23 cellular contexts compared by ENCODE assay signal in genomic region chr10:17092986-17093803, GRCh38.
"Had no signal": no experiment of that assay in that cellular context is flagged by ENCODE, and none has a peak within 500 bp of the region (broad histone marks: within the 10 kb centered on the region; RNA-seq: fewer than 3 reads in every experiment).

No MANE protein-coding gene starts in this region.

- H3K27me3 Mint-ChIP-seq: activated CD8-positive, alpha-beta memory T cell treated with anti-CD3 and anti-CD28 coated beads, Interleukin-2, amount 10 ng/mL, durations not matched to agents 7 days and 5 days; activated naive CD8-positive, alpha-beta T cell treated with anti-CD3 and anti-CD28 coated beads, Interleukin-2, amount 50 U/mL, for 24 hours; central memory CD8-positive, alpha-beta T cell; stimulated activated memory B cell treated with anti-CD40 and anti-IgM and Interleukin-4, amounts not matched to agents 10 μg/mL and 1 μg/mL and 100 μg/mL, for 72 hours; type B pancreatic cell had no signal

- H3K9me3 ChIP-seq: colonic mucosa, esophagus squamous epithelium, lower lobe of right lung, testis had no signal

- H3K4me3 ChIP-seq: colonic mucosa, esophagus squamous epithelium, lower lobe of right lung, sigmoid colon, spleen, testis had no signal

- H3K4me1 ChIP-seq: colonic mucosa, esophagus squamous epithelium, lower lobe of right lung, parathyroid adenoma, sigmoid colon, spleen, testis had no signal

- H3K9me3 Mint-ChIP-seq: central memory CD8-positive, alpha-beta T cell had no signal

- DNase-seq: activated CD4-positive, alpha-beta T cell treated with anti-CD3 and anti-CD28 coated beads, Interleukin-2, amount 50 U/mL, for 48 hours; activated CD8-positive, alpha-beta memory T cell treated with anti-CD3 and anti-CD28 coated beads, Interleukin-2, amount 10 ng/mL, durations not matched to agents 7 days and 5 days; activated naive CD4-positive, alpha-beta T cell treated with anti-CD3 and anti-CD28 coated beads for 36 hours; activated naive CD8-positive, alpha-beta T cell treated with anti-CD3 and anti-CD28 coated beads, Interleukin-2, amount 50 U/mL, for 24 hours; activated T-cell treated with anti-CD3 and anti-CD28 coated beads, Interleukin-2, amount 50 U/mL, for 1 hour; anterior cingulate cortex; brain microvascular endothelial cell; colonic mucosa; esophagus squamous epithelium; foreskin fibroblast; hypothalamus; islet precursor cell; left colon; lower lobe of right lung; sigmoid colon; spleen; stimulated activated CD4-positive, alpha-beta T cell treated with anti-CD3 and anti-CD28 coated beads, Interleukin-4, amount 100 ng/mL, for 4 hours; SW 1271; testis had no signal

- ATAC-seq: activated naive CD8-positive, alpha-beta T cell treated with anti-CD3 and anti-CD28 coated beads, Interleukin-2, amount 50 U/mL, for 24 hours; left colon; stimulated activated memory B cell treated with anti-CD40 and anti-IgM and Interleukin-4, amounts not matched to agents 10 μg/mL and 1 μg/mL and 100 μg/mL, for 72 hours had no signal

- H3K9ac ChIP-seq: parathyroid adenoma had no signal

- H3K27ac Mint-ChIP-seq: activated CD8-positive, alpha-beta memory T cell treated with anti-CD3 and anti-CD28 coated beads, Interleukin-2, amount 10 ng/mL, durations not matched to agents 7 days and 5 days; activated naive CD4-positive, alpha-beta T cell treated with anti-CD3 and anti-CD28 coated beads for 36 hours; activated naive CD8-positive, alpha-beta T cell treated with anti-CD3 and anti-CD28 coated beads, Interleukin-2, amount 50 U/mL, for 24 hours; stimulated activated memory B cell treated with anti-CD40 and anti-IgM and Interleukin-4, amounts not matched to agents 10 μg/mL and 1 μg/mL and 100 μg/mL, for 72 hours; type B pancreatic cell had no signal

- H3K27ac ChIP-seq: brain microvascular endothelial cell, colonic mucosa, esophagus squamous epithelium, lower lobe of right lung, parathyroid adenoma, sigmoid colon, spleen, testis had no signal

- H2AFZ ChIP-seq: parathyroid adenoma had no signal

- H3K4me1 Mint-ChIP-seq: stimulated activated memory B cell treated with anti-CD40 and anti-IgM and Interleukin-4, amounts not matched to agents 10 μg/mL and 1 μg/mL and 100 μg/mL, for 72 hours had no signal

- H3K27me3 ChIP-seq: brain microvascular endothelial cell, colonic mucosa, esophagus squamous epithelium, sigmoid colon, spleen, testis had no signal

- H3K4me3 Mint-ChIP-seq: activated CD8-positive, alpha-beta memory T cell treated with anti-CD3 and anti-CD28 coated beads, Interleukin-2, amount 10 ng/mL, durations not matched to agents 7 days and 5 days; activated naive CD4-positive, alpha-beta T cell treated with anti-CD3 and anti-CD28 coated beads for 36 hours; activated naive CD8-positive, alpha-beta T cell treated with anti-CD3 and anti-CD28 coated beads, Interleukin-2, amount 50 U/mL, for 24 hours; central memory CD8-positive, alpha-beta T cell; stimulated activated memory B cell treated with anti-CD40 and anti-IgM and Interleukin-4, amounts not matched to agents 10 μg/mL and 1 μg/mL and 100 μg/mL, for 72 hours; type B pancreatic cell had no signal

- H3K79me2 ChIP-seq: parathyroid adenoma had no signal

- H3K36me3 ChIP-seq: brain microvascular endothelial cell, colonic mucosa, esophagus squamous epithelium, lower lobe of right lung, sigmoid colon, spleen had no signal
